Comparison of ENCODE assay signal across 17 cellular contexts in the genomic region with DNA sequence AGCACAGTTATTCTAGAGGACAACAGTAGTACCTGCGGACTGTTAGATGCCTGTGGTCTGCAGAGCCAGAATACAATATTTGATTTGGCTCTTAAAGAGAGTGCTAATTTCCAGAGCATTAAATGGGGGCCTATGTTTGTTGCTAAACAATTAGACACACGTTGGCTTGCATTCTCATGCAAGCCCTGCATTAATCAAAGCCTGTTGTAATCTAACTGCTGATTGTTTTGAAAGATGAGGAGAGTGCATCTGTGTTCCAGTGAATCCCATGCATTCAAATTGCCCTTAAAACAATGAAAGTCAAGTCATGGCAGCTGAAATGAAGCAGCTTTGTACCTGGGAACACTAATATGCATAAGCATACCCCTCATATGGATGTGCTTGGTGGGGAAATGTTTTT.
DNase-seq lines count a peak whose midpoint lies in the region; FAIRE-seq and TF ChIP-seq lines count a peak whose summit lies in the region.
"Had no signal": no experiment of that assay in that cellular context is flagged by ENCODE, and none has a peak within 500 bp of the region (broad histone marks: within the 10 kb centered on the region; RNA-seq: fewer than 3 reads in every experiment).

No MANE protein-coding gene starts in this region.

- H3K27ac ChIP-seq in SJSA1, result peak overlapping the region; percentile 84
- H3K27ac ChIP-seq in substantia nigra (ENCODE audit: low read depth, low read length, poor library complexity, severe bottlenecking), result no peak overlapping the region
- H3K27ac ChIP-seq: cardiac muscle cell, thyroid gland had no signal

- DNase-seq in HTR-8/SVneo (ENCODE audit: insufficient read length, low spot score) (no peak), SJSA1 (ENCODE audit: low read depth in 1 of 2, low spot score in 2 of 2) (no peak), fibroblast of mammary gland (ENCODE audit: low read depth) (peak; percentile 56), substantia nigra (lab: John Stamatoyannopoulos, UW) (no peak), KBM-7 (no peak)
- DNase-seq in stimulated activated CD4-positive, alpha-beta T cell treated with anti-CD3 and anti-CD28 coated beads, Interleukin-2, amount 100 ng/mL, for 48 hours, result no peak
- DNase-seq: activated CD4-positive, alpha-beta T cell treated with anti-CD3 and anti-CD28 coated beads for 36 hours; activated T-cell treated with anti-CD3 and anti-CD28 coated beads, Interleukin-2, amount 50 U/mL, for 24 hours; NCI-H2029 treated with DMSO at 0.1 percent for 48 hours; stimulated activated naive CD8-positive, alpha-beta T cell treated with anti-CD3 and anti-CD28 coated beads, Interleukin-15, Interleukin-2, amounts not matched to agents 100 U/mL and 50 U/mL, for 24 hours; T-helper 2 cell; thyroid gland had no signal

- in situ Hi-C loops in KBM-7 (cut with MboI; ENCODE audit: low pct_unique_long_range_greater_than_20kb, low sequenced_read_pairs), result no loop called here

- H3K4me3 ChIP-seq in SJSA1 (no peak overlapping the region), fibroblast of mammary gland (ENCODE audit: control insufficient read depth, low read depth, low read length) (no peak overlapping the region), skeletal muscle satellite cell (ENCODE audit: low read length) (peak overlapping the region; percentile 3)
- H3K4me3 ChIP-seq: adrenal gland, cardiac muscle cell, right atrium auricular region, thyroid gland had no signal

- peak; percentile 49 for FAIRE-seq in HTR-8/SVneo (lab: Jason Lieb, UNC)
- FAIRE-seq: GM19239 had no signal

- no peak for TF ChIP-seq CTCF in fibroblast of mammary gland (conservative IDR thresholded peaks at IDR 0.05; ENCODE audit: control insufficient read depth, insufficient read depth, low read depth, low read length)

- H3K4me1 ChIP-seq in SJSA1 (replicated peaks), result peaks cover 63% of the 10 kb centered on the region
- peaks cover 67% of the 10 kb centered on the region for H3K4me1 ChIP-seq in skeletal muscle satellite cell (ENCODE audit: control insufficient read depth, insufficient read depth, low read length)
- H3K4me1 ChIP-seq: thyroid gland had no signal

- peak overlapping the region; percentile 8 for H3K9ac ChIP-seq in skeletal muscle satellite cell (ENCODE audit: low read depth, low read length)

- peak overlapping the region; percentile 19 for H3K4me2 ChIP-seq in skeletal muscle satellite cell (ENCODE audit: low read length)

- H3K36me3 ChIP-seq in SJSA1 (no peaks in the 10 kb centered on the region), skeletal muscle satellite cell (ENCODE audit: insufficient read depth, low read length) (no peaks in the 10 kb centered on the region)
- H3K36me3 ChIP-seq: adrenal gland, cardiac muscle cell, right atrium auricular region, thyroid gland had no signal

- H3K27me3 ChIP-seq in SJSA1 (replicated peaks), result no peaks in the 10 kb centered on the region
- no peaks in the 10 kb centered on the region for H3K27me3 ChIP-seq in skeletal muscle satellite cell (ENCODE audit: control insufficient read depth, insufficient read depth, low read length)
- H3K27me3 ChIP-seq: adrenal gland, cardiac muscle cell, right atrium auricular region, thyroid gland had no signal

- no peaks in the 10 kb centered on the region for H3K9me3 ChIP-seq in SJSA1 (replicated peaks)
- no peaks in the 10 kb centered on the region for H3K9me3 ChIP-seq in skeletal muscle satellite cell (replicated peaks; ENCODE audit: low read length)
- H3K9me3 ChIP-seq: adrenal gland, right atrium auricular region, thyroid gland had no signal
